12 cellular contexts compared by ENCODE assay signal in genomic region chr11:75924966-75925784, GRCh38.
A peak's percentile ranks its signal among the peaks of the same experiment; 100 is the strongest.
DNase-seq lines count a peak whose midpoint lies in the region; ATAC-seq lines count a peak whose summit lies in the region.
"Had no signal": no experiment of that assay in that cellular context is flagged by ENCODE, and none has a peak within 500 bp of the region (broad histone marks: within the 10 kb centered on the region; RNA-seq: fewer than 3 reads in every experiment).

No MANE protein-coding gene starts in this region.

- no peak overlapping the region for H3K4me3 Mint-ChIP-seq in naive thymus-derived CD8-positive, alpha-beta T cell
- H3K4me3 Mint-ChIP-seq: CD4-positive, alpha-beta memory T cell; T-helper 1 cell treated with Interleukin-12 subunit alpha and Interleukin-12 subunit beta and Interleukin-4 antibody, amounts not matched to agents 30 μg/mL and 1 μg/mL, for 36 hours; type B pancreatic cell had no signal

- no peaks in the 10 kb centered on the region for H3K9me3 Mint-ChIP-seq in naive thymus-derived CD8-positive, alpha-beta T cell
- H3K9me3 Mint-ChIP-seq: CD4-positive, alpha-beta memory T cell; T-helper 1 cell treated with Interleukin-12 subunit alpha and Interleukin-12 subunit beta and Interleukin-4 antibody, amounts not matched to agents 30 μg/mL and 1 μg/mL, for 36 hours; type B pancreatic cell had no signal

- H3K36me3 Mint-ChIP-seq in naive thymus-derived CD8-positive, alpha-beta T cell: peaks cover 0 to 15% (median 4%) of the 10 kb centered on the region in 3 donors

- DNase-seq in astrocyte of the hippocampus (ENCODE audit: low read depth, low spot score) (peak; percentile 52), glomerular visceral epithelial cell (ENCODE audit: extremely low spot score) (peak; percentile 15), retina (peak; percentile 58), D341Med (ENCODE audit: low spot score) (no peak)
- DNase-seq in activated naive CD4-positive, alpha-beta T cell (lab: John Stamatoyannopoulos, UW): no peak
- DNase-seq in naive thymus-derived CD8-positive, alpha-beta T cell: no peak
- DNase-seq: CD4-positive, alpha-beta memory T cell; NCI-H1417 had no signal

- POLR2A ChIA-PET in naive thymus-derived CD8-positive, alpha-beta T cell (lab: Charles Lee): no interaction called here

- H3K27ac Mint-ChIP-seq in naive thymus-derived CD8-positive, alpha-beta T cell: no peak overlapping the region
- H3K27ac Mint-ChIP-seq: CD4-positive, alpha-beta memory T cell; T-helper 1 cell treated with Interleukin-12 subunit alpha and Interleukin-12 subunit beta and Interleukin-4 antibody, amounts not matched to agents 30 μg/mL and 1 μg/mL, for 36 hours; type B pancreatic cell had no signal

- ATAC-seq in GM18868 (IDR thresholded peaks at IDR 0.05; ENCODE audit: unreplicated experiment): peak; percentile 54
- no peak for ATAC-seq in GM21576 (IDR thresholded peaks at IDR 0.05; ENCODE audit: unreplicated experiment)
- ATAC-seq in naive thymus-derived CD8-positive, alpha-beta T cell: no peak

- H3K4me1 Mint-ChIP-seq in naive thymus-derived CD8-positive, alpha-beta T cell: peaks cover 3 to 19% (median 14%) of the 10 kb centered on the region in 4 donors

- H3K27me3 Mint-ChIP-seq in naive thymus-derived CD8-positive, alpha-beta T cell: no peaks in the 10 kb centered on the region
- H3K27me3 Mint-ChIP-seq: CD4-positive, alpha-beta memory T cell; type B pancreatic cell had no signal

Comparison
In these comparisons a context has a peak if more than half of its experiments do, and no peak if none do; other contexts are left out.
1. DNase-seq: peak in astrocyte of the hippocampus (single experiment), glomerular visceral epithelial cell (single experiment) and retina (single experiment); none in D341Med (single experiment), activated naive CD4-positive, alpha-beta T cell (0 of 4) and naive thymus-derived CD8-positive, alpha-beta T cell (0 of 10).